In genomic region chr1:168136709-168137514, GRCh38 we compare ENCODE assay signal across 8 cellular contexts. TPM values are rescaled to one million over a fixed set of nuclear protein-coding genes. Genes with fewer than 3 reads are reported as not detected.
DNase-seq lines count a peak whose midpoint lies in the region; ATAC-seq and TF ChIP-seq lines count a peak whose summit lies in the region.

Gene GPR161, minus strand, starts transcription at chr1:168136930. Its CDS starts 32,080 bp downstream, at chr1:168104850.

- TF ChIP-seq CTCF in chondrocyte (IDR thresholded peaks at IDR 0.05), result no peak

- peak within 1 kb of the TSS; percentile 86 for H3K9ac ChIP-seq in ES-I3 (ENCODE audit: low read depth, low read length)
- H3K9ac ChIP-seq in HUES48 (ENCODE audit: low read depth, low read length), result peak within 1 kb of the TSS; percentile 31

- H3K9me3 Mint-ChIP-seq in chondrocyte (ENCODE audit: low read depth), result no peaks in the 10 kb centered on the region

- H3K36me3 Mint-ChIP-seq in chondrocyte (ENCODE audit: low read depth), result peaks cover 3% of the 10 kb centered on the region

- H3K4me3 ChIP-seq in HUES48 (ENCODE audit: low read depth, low read length) (peak within 1 kb of the TSS; percentile 90), skin epidermis (peak within 1 kb of the TSS; percentile 58 to 81 (median 69))

- H3K36me3 ChIP-seq in ES-I3 (ENCODE audit: insufficient read depth, low read length) (no peaks in the 10 kb centered on the region; the same call in 1 of the 2 replicates), HUES48 (ENCODE audit: control insufficient read depth, insufficient read depth, low read length) (no peaks in the 10 kb centered on the region)

- peaks cover 37% of the 10 kb centered on the region for H3K4me1 Mint-ChIP-seq in chondrocyte (ENCODE audit: low read depth)

- H3K27ac ChIP-seq in HUES48 (ENCODE audit: low read depth, low read length) (peak within 1 kb of the TSS; percentile 47), skin epidermis (peak within 1 kb of the TSS; percentile 33 to 87 (median 71))

- DNase-seq in T-helper 1 cell (peak in 3 of 5 donors; percentile 5 to 26 (median 11)), chondrocyte (ENCODE audit: low spot score) (peak; percentile 93), islet precursor cell (peak; percentile 80)

- ATAC-seq in HG02840 (IDR thresholded peaks at IDR 0.05; ENCODE audit: low FRiP score, unreplicated experiment) (no peak), GM21423 (IDR thresholded peaks at IDR 0.05; ENCODE audit: unreplicated experiment) (no peak)

- H3K4me1 ChIP-seq in ES-I3 (ENCODE audit: insufficient read depth, low read length), result no peaks in the 10 kb centered on the region
- peaks cover 17% of the 10 kb centered on the region for H3K4me1 ChIP-seq in HUES48 (ENCODE audit: control insufficient read depth, insufficient read depth, low read length)

- peak within 1 kb of the TSS; percentile 96 for H3K4me3 Mint-ChIP-seq in chondrocyte (ENCODE audit: unreplicated experiment)

- H3K27me3 ChIP-seq in HUES48 (ENCODE audit: control insufficient read depth, insufficient read depth, low read length), result peaks cover 25% of the 10 kb centered on the region

- no peaks in the 10 kb centered on the region for H3K27me3 Mint-ChIP-seq in chondrocyte (ENCODE audit: low read depth)

- no peaks in the 10 kb centered on the region for H3K9me3 ChIP-seq in ES-I3 (ENCODE audit: control insufficient read depth, insufficient read depth, low read length)
- no peaks in the 10 kb centered on the region for H3K9me3 ChIP-seq in HUES48 (ENCODE audit: control insufficient read depth, insufficient read depth, low read length)

- H3K27ac Mint-ChIP-seq in chondrocyte (ENCODE audit: unreplicated experiment), result peak within 1 kb of the TSS; percentile 92

RNA-seq across cellular contexts. Expression of gene GPR161, which starts in this region (rescaled TPM):
- total RNA-seq in chondrocyte, result 30.8 to 33.5 TPM (median 32.8 TPM) in 3 replicates

Comparison
In these comparisons a context has a peak if more than half of its experiments do, and no peak if none do; other contexts are left out.
1. DNase-seq: peak in every context shown above with its lines; median percentile 93 in chondrocyte; 80 in islet precursor cell; 11 in T-helper 1 cell.